ENCODE assay signal across 1 cellular context in genomic region chr5:55594636-55595035, GRCh38.
TF ChIP-seq lines count a peak whose summit lies in the region.

No MANE protein-coding gene starts in this region.

TF ChIP-seq in IMR-90, 13 proteins besides CTCF, POLR2A, EP300 and RAD21:
- TF ChIP-seq CHD1 (IDR thresholded peaks at IDR 0.05; ENCODE audit: low read depth, low read length) (no peak), CEBPB (IDR thresholded peaks at IDR 0.05; ENCODE audit: low read depth, low read length) (no peak), RFX5 (IDR thresholded peaks at IDR 0.05; ENCODE audit: low read depth, low read length) (no peak), MXI1 (IDR thresholded peaks at IDR 0.05; ENCODE audit: borderline replicate concordance, low read depth, low read length) (no peak), FOS (IDR thresholded peaks at IDR 0.05; ENCODE audit: low read depth, low read length) (no peak), NFE2L2 (IDR thresholded peaks at IDR 0.05; ENCODE audit: low read depth, low read length) (no peak), SMC3 (IDR thresholded peaks at IDR 0.05; ENCODE audit: low read depth, low read length) (no peak), RCOR1 (IDR thresholded peaks at IDR 0.05; ENCODE audit: insufficient replicate concordance, low read length) (no peak), BHLHE40 (IDR thresholded peaks at IDR 0.05; ENCODE audit: low read depth, low read length) (no peak), MAFK (IDR thresholded peaks at IDR 0.05; ENCODE audit: low read depth, low read length) (no peak), MAZ (IDR thresholded peaks at IDR 0.05; ENCODE audit: borderline replicate concordance, low read depth, low read length) (no peak)
- TF ChIP-seq, protein P1, sequence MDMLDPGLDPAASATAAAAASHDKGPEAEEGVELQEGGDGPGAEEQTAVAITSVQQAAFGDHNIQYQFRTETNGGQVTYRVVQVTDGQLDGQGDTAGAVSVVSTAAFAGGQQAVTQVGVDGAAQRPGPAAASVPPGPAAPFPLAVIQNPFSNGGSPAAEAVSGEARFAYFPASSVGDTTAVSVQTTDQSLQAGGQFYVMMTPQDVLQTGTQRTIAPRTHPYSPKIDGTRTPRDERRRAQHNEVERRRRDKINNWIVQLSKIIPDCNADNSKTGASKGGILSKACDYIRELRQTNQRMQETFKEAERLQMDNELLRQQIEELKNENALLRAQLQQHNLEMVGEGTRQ (IDR thresholded peaks at IDR 0.05; ENCODE audit: low read depth, low read length) = no peak
- TF ChIP-seq, protein P2, sequence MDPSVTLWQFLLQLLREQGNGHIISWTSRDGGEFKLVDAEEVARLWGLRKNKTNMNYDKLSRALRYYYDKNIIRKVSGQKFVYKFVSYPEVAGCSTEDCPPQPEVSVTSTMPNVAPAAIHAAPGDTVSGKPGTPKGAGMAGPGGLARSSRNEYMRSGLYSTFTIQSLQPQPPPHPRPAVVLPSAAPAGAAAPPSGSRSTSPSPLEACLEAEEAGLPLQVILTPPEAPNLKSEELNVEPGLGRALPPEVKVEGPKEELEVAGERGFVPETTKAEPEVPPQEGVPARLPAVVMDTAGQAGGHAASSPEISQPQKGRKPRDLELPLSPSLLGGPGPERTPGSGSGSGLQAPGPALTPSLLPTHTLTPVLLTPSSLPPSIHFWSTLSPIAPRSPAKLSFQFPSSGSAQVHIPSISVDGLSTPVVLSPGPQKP (IDR thresholded peaks at IDR 0.05; ENCODE audit: borderline replicate concordance, low read depth, low read length) = no peak
